In the genomic region with DNA sequence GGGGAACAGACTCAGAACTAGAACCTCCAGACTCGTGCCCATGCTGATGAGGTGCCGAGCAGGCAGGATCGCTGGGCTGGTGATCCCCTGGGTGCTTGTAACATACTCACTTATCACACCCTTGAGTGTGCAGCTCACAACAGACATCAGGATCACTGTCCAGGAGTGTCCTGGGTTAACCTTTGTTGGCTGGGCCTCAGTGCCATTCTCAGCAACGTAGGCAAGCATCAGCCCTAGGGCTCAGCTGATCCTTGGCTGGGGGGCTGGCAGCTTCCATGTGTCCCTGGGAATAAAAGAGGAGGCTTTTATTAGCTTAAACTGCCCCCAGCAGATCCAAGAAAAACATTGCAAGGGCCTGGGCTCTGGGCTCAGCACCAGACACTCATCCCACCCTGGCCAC, we compare ENCODE assay signal across 23 cellular contexts. TPM values are rescaled to one million over a fixed set of nuclear protein-coding genes. Genes with fewer than 3 reads are reported as not detected.
DNase-seq lines count a peak whose midpoint lies in the region; ATAC-seq and TF ChIP-seq lines count a peak whose summit lies in the region.
"Had no signal": no experiment of that assay in that cellular context is flagged by ENCODE, and none has a peak within 500 bp of the region (broad histone marks: within the 10 kb centered on the region; RNA-seq: fewer than 3 reads in every experiment).

No MANE protein-coding gene starts in this region.

- H3K9me3 Mint-ChIP-seq in activated naive CD8-positive, alpha-beta T cell (ENCODE audit: low read depth) = no peaks in the 10 kb centered on the region
- H3K9me3 Mint-ChIP-seq in activated naive CD8-positive, alpha-beta T cell treated with anti-CD3 and anti-CD28 coated beads for 36 hours = peaks cover 4% of the 10 kb centered on the region
- H3K9me3 Mint-ChIP-seq in stimulated activated memory B cell treated with anti-CD40 and anti-IgM and Interleukin-4, amounts not matched to agents 10 μg/mL and 1 μg/mL and 100 μg/mL, for 72 hours = no peaks in the 10 kb centered on the region
- H3K9me3 Mint-ChIP-seq: nephron had no signal

- 0 out of 2 replicates have a peak, but pooled peaks cover 6% of the 10 kb centered on the region for H3F3A ChIP-seq in SU-DHL-6 (ENCODE audit: insufficient read depth)

- peak overlapping the region; percentile 86; the same call in 1 of the 2 replicates for H3K27ac ChIP-seq in SU-DHL-6 (ENCODE audit: low read depth, low read length)
- peak overlapping the region; percentile 60 to 67 for H3K27ac ChIP-seq in right atrium auricular region
- H3K27ac ChIP-seq: body of pancreas, pancreas, upper lobe of right lung had no signal

- peaks cover 11% of the 10 kb centered on the region for H3K36me3 Mint-ChIP-seq in activated naive CD8-positive, alpha-beta T cell
- H3K36me3 Mint-ChIP-seq in activated naive CD8-positive, alpha-beta T cell treated with anti-CD3 and anti-CD28 coated beads for 36 hours = peaks cover 17% of the 10 kb centered on the region
- peaks cover 6% of the 10 kb centered on the region for H3K36me3 Mint-ChIP-seq in stimulated activated memory B cell treated with anti-CD40 and anti-IgM and Interleukin-4, amounts not matched to agents 10 μg/mL and 1 μg/mL and 100 μg/mL, for 72 hours

- TF ChIP-seq CTCF in SU-DHL-6 (IDR thresholded peaks at IDR 0.05; ENCODE audit: insufficient read depth, low read length, poor library complexity, severe bottlenecking) = no peak
- TF ChIP-seq CTCF in right atrium auricular region (IDR thresholded peaks at IDR 0.05) = peak in 1 of 2 donors; percentile 42

- peaks cover 73% of the 10 kb centered on the region for H3K4me1 Mint-ChIP-seq in activated naive CD8-positive, alpha-beta T cell (ENCODE audit: low read depth)
- peaks cover 56% of the 10 kb centered on the region for H3K4me1 Mint-ChIP-seq in activated naive CD8-positive, alpha-beta T cell treated with anti-CD3 and anti-CD28 coated beads for 36 hours
- peaks cover 62% of the 10 kb centered on the region for H3K4me1 Mint-ChIP-seq in stimulated activated memory B cell treated with anti-CD40 and anti-IgM and Interleukin-4, amounts not matched to agents 10 μg/mL and 1 μg/mL and 100 μg/mL, for 72 hours

- no peaks in the 10 kb centered on the region for H3K9me3 ChIP-seq in SU-DHL-6 (ENCODE audit: insufficient read depth, low read length)
- H3K9me3 ChIP-seq in right atrium auricular region = no peaks in the 10 kb centered on the region
- H3K9me3 ChIP-seq: body of pancreas, gastrocnemius medialis, pancreas, upper lobe of right lung had no signal

- peak overlapping the region; percentile 94 for H3K4me3 Mint-ChIP-seq in activated naive CD8-positive, alpha-beta T cell
- H3K4me3 Mint-ChIP-seq in activated naive CD8-positive, alpha-beta T cell treated with anti-CD3 and anti-CD28 coated beads for 36 hours = no peak overlapping the region
- H3K4me3 Mint-ChIP-seq in stimulated activated memory B cell treated with anti-CD40 and anti-IgM and Interleukin-4, amounts not matched to agents 10 μg/mL and 1 μg/mL and 100 μg/mL, for 72 hours = no peak overlapping the region
- H3K4me3 Mint-ChIP-seq: nephron had no signal

- H3K4me3 ChIP-seq in SU-DHL-6 (ENCODE audit: insufficient read depth, low read length, poor library complexity, severe bottlenecking) = no peak overlapping the region
- no peak overlapping the region for H3K4me3 ChIP-seq in right atrium auricular region
- H3K4me3 ChIP-seq: body of pancreas, gastrocnemius medialis, pancreas, upper lobe of right lung had no signal

- no peaks in the 10 kb centered on the region for H3K36me3 ChIP-seq in SU-DHL-6 (ENCODE audit: low read length)
- no peaks in the 10 kb centered on the region for H3K36me3 ChIP-seq in right atrium auricular region
- H3K36me3 ChIP-seq: gastrocnemius medialis, upper lobe of right lung had no signal

- no peak overlapping the region for H3K27ac Mint-ChIP-seq in activated naive CD8-positive, alpha-beta T cell
- no peak overlapping the region for H3K27ac Mint-ChIP-seq in activated naive CD8-positive, alpha-beta T cell treated with anti-CD3 and anti-CD28 coated beads for 36 hours
- H3K27ac Mint-ChIP-seq in stimulated activated memory B cell treated with anti-CD40 and anti-IgM and Interleukin-4, amounts not matched to agents 10 μg/mL and 1 μg/mL and 100 μg/mL, for 72 hours = peak overlapping the region; percentile 85

- H3K27me3 ChIP-seq in SU-DHL-6 (ENCODE audit: low read length) (no peaks in the 10 kb centered on the region), right atrium auricular region (no peaks in the 10 kb centered on the region)
- H3K27me3 ChIP-seq: body of pancreas, gastrocnemius medialis, pancreas, upper lobe of right lung had no signal

- H3K27me3 Mint-ChIP-seq in activated naive CD8-positive, alpha-beta T cell = no peaks in the 10 kb centered on the region
- H3K27me3 Mint-ChIP-seq in activated naive CD8-positive, alpha-beta T cell treated with anti-CD3 and anti-CD28 coated beads for 36 hours = no peaks in the 10 kb centered on the region
- H3K27me3 Mint-ChIP-seq in stimulated activated memory B cell treated with anti-CD40 and anti-IgM and Interleukin-4, amounts not matched to agents 10 μg/mL and 1 μg/mL and 100 μg/mL, for 72 hours = no peaks in the 10 kb centered on the region

- no peak overlapping the region for H2AFZ ChIP-seq in SU-DHL-6 (ENCODE audit: low read depth, low read length, severe bottlenecking)

- H4K20me1 ChIP-seq in SU-DHL-6 (ENCODE audit: low read depth, low read length) = no peaks in the 10 kb centered on the region

- DNase-seq in activated naive CD8-positive, alpha-beta T cell treated with anti-CD3 and anti-CD28 coated beads for 36 hours = no peak
- DNase-seq in right atrium auricular region (ENCODE audit: low spot score) (no peak), foreskin melanocyte (no peak), DMS153 treated with DMSO at 0.1 percent for 48 hours (lab: John Stamatoyannopoulos, UW; ENCODE audit: unreplicated experiment) (no peak)
- DNase-seq: activated CD4-positive, CD25-positive, alpha-beta regulatory T cell treated with anti-CD3 and anti-CD28 coated beads, Interleukin-2, amount 50 U/mL, for 72 hours; body of pancreas; DMS53; effector CD8-positive, alpha-beta T cell; GF-D8; HCEC 1CT; Kasumi-1; NCI-H1930; pancreas; stimulated activated CD8-positive, alpha-beta memory T cell treated with anti-CD3 and anti-CD28 coated beads, Interleukin-4, amount 100 ng/mL, for 48 hours; upper lobe of right lung had no signal

- no peaks in the 10 kb centered on the region for H3K9me2 ChIP-seq in SU-DHL-6 (replicated peaks; ENCODE audit: insufficient read depth, low read length)

- ATAC-seq in stimulated activated memory B cell treated with anti-CD40 and anti-IgM and Interleukin-4, amounts not matched to agents 10 μg/mL and 1 μg/mL and 100 μg/mL, for 72 hours = no peak
- ATAC-seq in GM18868 (IDR thresholded peaks at IDR 0.05; ENCODE audit: unreplicated experiment) = no peak
- ATAC-seq: body of pancreas, esophagus mucosa, pancreas, sciatic nerve, upper lobe of right lung had no signal

- H3K79me2 ChIP-seq in SU-DHL-6 (ENCODE audit: insufficient read depth, low read length) = no peaks in the 10 kb centered on the region

- peaks cover 0 to 44% of the 10 kb centered on the region in 2 donors for H3K4me1 ChIP-seq in right atrium auricular region

- H3K9ac ChIP-seq in SU-DHL-6 (ENCODE audit: low read length) = peak overlapping the region; percentile 54; the same call in 1 of the 2 replicates

- no peak overlapping the region for H3K4me2 ChIP-seq in SU-DHL-6 (ENCODE audit: low read depth, low read length, poor library complexity, severe bottlenecking)

RNA-seq across cellular contexts. Expression of a gene that starts 1.6 kb away (rescaled TPM):
- total RNA-seq in activated naive CD8-positive, alpha-beta T cell treated with anti-CD3 and anti-CD28 coated beads for 36 hours = 1 to 10 TPM; 3.1 to 3.5 TPM
- 1 to 10 TPM; 1.3 to 2.9 TPM for total RNA-seq in right atrium auricular region

RNA-seq across cellular contexts. Expression of a gene that starts 46.2 kb away (rescaled TPM):
- total RNA-seq in activated naive CD8-positive, alpha-beta T cell treated with anti-CD3 and anti-CD28 coated beads for 36 hours = 1 to 10 TPM; 2.4 to 3.3 TPM
- total RNA-seq in right atrium auricular region = 1 to 10 TPM; 2.3 to 5.3 TPM
